In genomic region chr13:50951366-50951765, GRCh38 we compare ENCODE assay signal across 15 cellular contexts. TPM values are rescaled to one million over a fixed set of nuclear protein-coding genes. Genes with fewer than 3 reads are reported as not detected.
A peak's percentile ranks its signal among the peaks of the same experiment; 100 is the strongest.
DNase-seq lines count a peak whose midpoint lies in the region; ATAC-seq and TF ChIP-seq lines count a peak whose summit lies in the region.
"Had no signal": no experiment of that assay in that cellular context is flagged by ENCODE, and none has a peak within 500 bp of the region (broad histone marks: within the 10 kb centered on the region; RNA-seq: fewer than 3 reads in every experiment).

No MANE protein-coding gene starts in this region.

- TF ChIP-seq CTCF in fibroblast of lung (conservative IDR thresholded peaks at IDR 0.05 in 1 of 2, IDR thresholded peaks at IDR 0.05 in 1 of 2; ENCODE audit: low read depth in 1 of 2, low read length in 2 of 2) = no peak

- no peaks in the 10 kb centered on the region for H3K9me3 ChIP-seq in T-helper 17 cell (ENCODE audit: control insufficient read depth, low read length, poor library complexity, severe bottlenecking)
- no peaks in the 10 kb centered on the region for H3K9me3 ChIP-seq in fibroblast of lung (ENCODE audit: control insufficient read depth, insufficient read depth, low read depth, low read length)
- H3K9me3 ChIP-seq: BLaER1 treated with 17β-estradiol and CSF1 and Interleukin-3, amounts not matched to agents 10 nM and 100 nM; SJSA1 had no signal

- no peak overlapping the region for H3K9ac ChIP-seq in fibroblast of lung (ENCODE audit: insufficient read depth, low read length)
- H3K9ac ChIP-seq: BLaER1 treated with 17β-estradiol and CSF1 and Interleukin-3, amounts not matched to agents 10 nM and 100 nM had no signal

- H3K27ac Mint-ChIP-seq in T-helper 17 cell = peak overlapping the region; percentile 19
- H3K27ac Mint-ChIP-seq: HFFc6 had no signal

- ATAC-seq in T-helper 17 cell (no peak), sciatic nerve (peak; percentile 83), SK-N-SH treated with all-trans-retinoic acid at 6 μM for 48 hours (no peak; the same call in 1 of the 3 replicates)

- DNase-seq in Ammon's horn (ENCODE audit: low spot score) = peak; percentile 11
- no peak for DNase-seq in T-helper 17 cell
- peak; percentile 82 to 91 for DNase-seq in fibroblast of lung (ENCODE audit: low read depth in 2 of 2)
- DNase-seq in sciatic nerve (ENCODE audit: low spot score) = no peak
- DNase-seq in NCI-H1048 (lab: John Stamatoyannopoulos, UW) = no peak
- no peak for DNase-seq in NCI-H2107 (lab: John Stamatoyannopoulos, UW)
- DNase-seq: ACHN, HFFc6, Kasumi-1, NCI-H1417 treated with DMSO at 0.1 percent for 48 hours, NCI-H2029, NCI-H526 treated with DMSO at 0.1 percent for 48 hours had no signal

- no peak overlapping the region for H3K27ac ChIP-seq in fibroblast of lung (ENCODE audit: insufficient read depth, low read length)
- H3K27ac ChIP-seq: BLaER1 treated with 17β-estradiol and CSF1 and Interleukin-3, amounts not matched to agents 10 nM and 100 nM; SJSA1 had no signal

- no peaks in the 10 kb centered on the region for H3K79me2 ChIP-seq in fibroblast of lung (ENCODE audit: control insufficient read depth, insufficient read depth, low read length)

- peaks cover 3% of the 10 kb centered on the region for H3K4me1 Mint-ChIP-seq in T-helper 17 cell

- no peaks in the 10 kb centered on the region for H3K4me1 ChIP-seq in fibroblast of lung (ENCODE audit: control insufficient read depth, extremely low read depth, insufficient read depth, low read length)
- H3K4me1 ChIP-seq: SJSA1 had no signal

- H4K20me1 ChIP-seq in fibroblast of lung (ENCODE audit: control insufficient read depth, extremely low read depth, insufficient read depth, low read length) = no peaks in the 10 kb centered on the region

- intact Hi-C loops in sciatic nerve (cut with DNase I) = no loop called here

- H3K4me3 Mint-ChIP-seq in T-helper 17 cell = no peak overlapping the region
- H3K4me3 Mint-ChIP-seq: HFFc6 had no signal

- no peak overlapping the region for H3K4me3 ChIP-seq in fibroblast of lung (replicated peaks in 1 of 4; ENCODE audit: control extremely low read depth in 1 of 4, insufficient read depth in 1 of 4, low read depth in 3 of 4, low read length in 4 of 4)
- H3K4me3 ChIP-seq: BLaER1 treated with 17β-estradiol and CSF1 and Interleukin-3, amounts not matched to agents 10 nM and 100 nM; SJSA1 had no signal

- no peaks in the 10 kb centered on the region for H3K27me3 Mint-ChIP-seq in T-helper 17 cell

- peaks cover 9% of the 10 kb centered on the region for H3K36me3 Mint-ChIP-seq in T-helper 17 cell (ENCODE audit: low read depth)

- H3K36me3 ChIP-seq in fibroblast of lung (ENCODE audit: control insufficient read depth, insufficient read depth, low read length) = no peaks in the 10 kb centered on the region

- H2AFZ ChIP-seq in fibroblast of lung (ENCODE audit: low read length) = no peak overlapping the region

- H3K4me2 ChIP-seq in fibroblast of lung (ENCODE audit: extremely low read depth, insufficient read depth, low read length) = no peak overlapping the region
- H3K4me2 ChIP-seq: BLaER1 treated with 17β-estradiol and CSF1 and Interleukin-3, amounts not matched to agents 10 nM and 100 nM had no signal

- H3K27me3 ChIP-seq in fibroblast of lung (ENCODE audit: control insufficient read depth, insufficient read depth, low read length) = no peaks in the 10 kb centered on the region
- H3K27me3 ChIP-seq: BLaER1 treated with 17β-estradiol and CSF1 and Interleukin-3, amounts not matched to agents 10 nM and 100 nM; SJSA1 had no signal

TF ChIP-seq in SK-N-SH treated with all-trans-retinoic acid at 6 μM for 48 hours, 23 proteins besides CTCF, POLR2A, EP300 and RAD21:
- TF ChIP-seq POU6F1 (CRISPR knock-in tag; IDR thresholded peaks at IDR 0.05; ENCODE audit: borderline replicate concordance, low read depth) = no peak

RNA-seq across cellular contexts. Expression of gene RNASEH2B, which starts 41.8 kb away (rescaled TPM):
- total RNA-seq in T-helper 17 cell (10 to 100 TPM; 64.2 to 66.0 TPM), fibroblast of lung (68.7 and 82.7 TPM in 2 replicates), sciatic nerve (45.7 TPM)
- 24.5 and 24.7 TPM in 2 replicates for polyA plus RNA-seq in fibroblast of lung
- polyA plus RNA-seq in fibroblast of lung (2012) = 18.8 and 24.5 TPM in 2 replicates
- 0.67 and 0.89 TPM in 2 replicates for polyA minus RNA-seq in fibroblast of lung (ENCODE audit: low replicate concordance)

Comparison
In these comparisons a context has a peak if more than half of its experiments do, and no peak if none do; other contexts are left out.
1. DNase-seq: peak in Ammon's horn (single experiment) and fibroblast of lung (2 of 2); none in T-helper 17 cell (0 of 3), sciatic nerve (single experiment), NCI-H1048 (single experiment) and NCI-H2107 (single experiment).